In genomic region chr4:164695650-164696049, GRCh38 we compare ENCODE assay signal across 8 cellular contexts. TPM values are rescaled to one million over a fixed set of nuclear protein-coding genes. Genes with fewer than 3 reads are reported as not detected.
"Had no signal": no experiment of that assay in that cellular context is flagged by ENCODE, and none has a peak within 500 bp of the region (broad histone marks: within the 10 kb centered on the region; RNA-seq: fewer than 3 reads in every experiment).

No MANE protein-coding gene starts in this region.

- FAIRE-seq: G401.6, GM12891, GM12892, GM18507, GM19239 had no signal

- DNase-seq: GDM1, GF-D8 had no signal

RNA-seq across cellular contexts. Expression of gene SMIM31, which starts 58.3 kb away (rescaled TPM):
- total RNA-seq: G401 had no signal
